ENCODE assay signal across 1 cellular context in the genomic region with DNA sequence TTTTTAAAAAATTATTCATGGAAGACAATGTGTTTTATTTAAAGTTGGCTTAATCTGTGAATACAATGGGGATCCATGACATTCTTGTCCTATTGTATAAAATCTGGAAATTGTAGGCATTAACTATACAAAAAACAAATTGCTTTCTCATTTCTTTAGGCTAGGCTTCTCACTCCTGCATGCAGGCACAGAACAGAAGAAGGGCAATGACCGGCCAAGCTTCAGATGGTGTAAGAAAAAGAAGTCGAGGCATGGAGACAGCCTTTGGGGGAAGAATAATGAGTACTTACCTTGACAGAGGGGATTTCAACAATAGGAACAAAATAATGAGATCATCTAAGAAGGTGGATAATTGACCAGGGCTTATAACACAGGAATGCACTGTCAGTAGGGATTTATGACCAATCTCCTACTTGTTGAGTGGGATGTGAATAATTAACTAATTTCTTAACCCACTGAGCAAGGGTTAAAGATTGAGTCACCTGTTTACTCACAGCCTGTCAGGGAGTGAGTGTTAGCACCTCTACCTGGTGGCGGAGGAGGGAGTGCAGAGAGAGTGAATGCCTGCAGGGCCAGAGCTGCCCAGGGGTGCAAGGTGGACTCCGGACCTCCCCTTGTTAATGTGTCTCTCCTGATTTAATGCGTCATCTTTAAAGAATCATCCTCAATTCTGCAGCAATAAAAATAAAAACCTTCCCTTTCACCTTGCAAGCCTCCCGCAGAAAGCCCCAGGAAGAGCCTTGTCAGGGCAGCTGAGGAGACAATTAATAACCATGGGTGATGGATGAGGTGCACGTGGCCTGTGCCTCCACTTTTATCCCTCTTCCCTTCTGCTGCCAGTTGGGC.
TF ChIP-seq lines count a peak whose summit lies in the region.

No MANE protein-coding gene starts in this region.

TF ChIP-seq in HepG2, 621 proteins besides CTCF, POLR2A, EP300 and RAD21 (continued from another document and continues in another):
- TF ChIP-seq SUZ12 (IDR thresholded peaks at IDR 0.05; ENCODE audit: low read depth, low read length) (no peak), TBX2 (CRISPR knock-in tag; IDR thresholded peaks at IDR 0.05; ENCODE audit: borderline replicate concordance) (peak; percentile 94), ASH2L (IDR thresholded peaks at IDR 0.05; ENCODE audit: insufficient read length, low read depth, low read length) (no peak), ARID2 (CRISPR knock-in tag; IDR thresholded peaks at IDR 0.05; ENCODE audit: borderline replicate concordance) (no peak), TARDBP (CRISPR knock-in tag; IDR thresholded peaks at IDR 0.05) (no peak), FLYWCH1 (CRISPR knock-in tag; IDR thresholded peaks at IDR 0.05) (no peak), JUNB (CRISPR knock-in tag; IDR thresholded peaks at IDR 0.05; ENCODE audit: borderline replicate concordance) (peak; percentile 75; the same call in 1 of the 2 replicates), NR3C1 (CRISPR knock-in tag; IDR thresholded peaks at IDR 0.05) (no peak), U2AF1 (optimal IDR thresholded peaks at IDR 0.05; ENCODE audit: low read depth, low read length) (no peak), KMT2B (CRISPR knock-in tag; IDR thresholded peaks at IDR 0.05) (no peak), ZNF792 (CRISPR knock-in tag; IDR thresholded peaks at IDR 0.05) (peak; percentile 61; the same call in 1 of the 2 replicates), ARID4A (CRISPR knock-in tag; IDR thresholded peaks at IDR 0.05; ENCODE audit: borderline replicate concordance) (peak; percentile 20; the same call in 1 of the 2 replicates), SIN3A (IDR thresholded peaks at IDR 0.05; ENCODE audit: borderline replicate concordance, low read depth, low read length) (no peak), BCLAF1 (IDR thresholded peaks at IDR 0.05) (no peak), ZNF207 (IDR thresholded peaks at IDR 0.05; ENCODE audit: borderline replicate concordance) (no peak), MYPOP (CRISPR knock-in tag; IDR thresholded peaks at IDR 0.05) (peak; percentile 39; the same call in 1 of the 2 replicates), NFYC (CRISPR knock-in tag; IDR thresholded peaks at IDR 0.05) (no peak), TMF1 (CRISPR knock-in tag; IDR thresholded peaks at IDR 0.05; ENCODE audit: low read depth) (no peak), PLRG1 (conservative IDR thresholded peaks at IDR 0.05) (no peak), ZNF460 (CRISPR knock-in tag; IDR thresholded peaks at IDR 0.05; ENCODE audit: borderline replicate concordance) (no peak), ATF1 (CRISPR knock-in tag; IDR thresholded peaks at IDR 0.05) (no peak), MAFK (conservative IDR thresholded peaks at IDR 0.05 in 1 of 2, IDR thresholded peaks at IDR 0.05 in 1 of 2; ENCODE audit: low read length in 2 of 2) (0 out of 4 replicates have a peak, but pooled peaks of 1 of the 2 experiments have one; percentile 3), BATF2 (CRISPR knock-in tag; IDR thresholded peaks at IDR 0.05) (no peak), MZF1 (CRISPR knock-in tag; IDR thresholded peaks at IDR 0.05; ENCODE audit: borderline replicate concordance) (no peak), ZNF703 (CRISPR knock-in tag; IDR thresholded peaks at IDR 0.05; ENCODE audit: borderline replicate concordance) (0 out of 2 replicates have a peak, but pooled peaks have one; percentile 41), ZNF746 (CRISPR knock-in tag; IDR thresholded peaks at IDR 0.05) (peak; percentile 54; the same call in 1 of the 2 replicates), POLR2AphosphoS5 (IDR thresholded peaks at IDR 0.05; ENCODE audit: low read depth, low read length) (no peak), PRMT3 (CRISPR knock-in tag; IDR thresholded peaks at IDR 0.05; ENCODE audit: borderline replicate concordance, low read depth) (no peak), STAT5B (CRISPR knock-in tag; IDR thresholded peaks at IDR 0.05) (no peak), ZMYM3 (CRISPR knock-in tag; IDR thresholded peaks at IDR 0.05) (peak; percentile 59; the same call in 1 of the 2 replicates), E2F5 (CRISPR knock-in tag; conservative IDR thresholded peaks at IDR 0.05) (no peak), ZNF747 (CRISPR knock-in tag; IDR thresholded peaks at IDR 0.05; ENCODE audit: borderline replicate concordance) (no peak), ZNF263 (CRISPR knock-in tag; IDR thresholded peaks at IDR 0.05) (0 out of 2 replicates have a peak, but pooled peaks have one; percentile 3), HNRNPK (IDR thresholded peaks at IDR 0.05; ENCODE audit: low read depth, low read length, poor library complexity, severe bottlenecking) (no peak), CBX1 (IDR thresholded peaks at IDR 0.05; ENCODE audit: low read depth) (no peak), ZBTB8A (CRISPR knock-in tag; IDR thresholded peaks at IDR 0.05; ENCODE audit: borderline replicate concordance, low read depth) (no peak), RORA (CRISPR knock-in tag; IDR thresholded peaks at IDR 0.05) (no peak), SNRNP70 (IDR thresholded peaks at IDR 0.05; ENCODE audit: low read depth, low read length) (no peak), MXI1 (IDR thresholded peaks at IDR 0.05; ENCODE audit: borderline replicate concordance, low read depth, low read length) (peak; percentile 34; the same call in 1 of the 3 replicates), SIX4 (CRISPR knock-in tag; IDR thresholded peaks at IDR 0.05) (no peak), ZSCAN22 (CRISPR knock-in tag; IDR thresholded peaks at IDR 0.05) (no peak), ATF3 (CRISPR knock-in tag; IDR thresholded peaks at IDR 0.05) (peak; percentile 87), TGIF2 (CRISPR knock-in tag; IDR thresholded peaks at IDR 0.05) (no peak), POLR2G (IDR thresholded peaks at IDR 0.05; ENCODE audit: low read depth, low read length) (no peak), ZNF282 (IDR thresholded peaks at IDR 0.05; ENCODE audit: partially characterized antibody) (no peak), TRIM24 (CRISPR knock-in tag; IDR thresholded peaks at IDR 0.05) (no peak), AKAP8 (CRISPR knock-in tag; IDR thresholded peaks at IDR 0.05) (no peak)
- TF ChIP-seq, protein P1, sequence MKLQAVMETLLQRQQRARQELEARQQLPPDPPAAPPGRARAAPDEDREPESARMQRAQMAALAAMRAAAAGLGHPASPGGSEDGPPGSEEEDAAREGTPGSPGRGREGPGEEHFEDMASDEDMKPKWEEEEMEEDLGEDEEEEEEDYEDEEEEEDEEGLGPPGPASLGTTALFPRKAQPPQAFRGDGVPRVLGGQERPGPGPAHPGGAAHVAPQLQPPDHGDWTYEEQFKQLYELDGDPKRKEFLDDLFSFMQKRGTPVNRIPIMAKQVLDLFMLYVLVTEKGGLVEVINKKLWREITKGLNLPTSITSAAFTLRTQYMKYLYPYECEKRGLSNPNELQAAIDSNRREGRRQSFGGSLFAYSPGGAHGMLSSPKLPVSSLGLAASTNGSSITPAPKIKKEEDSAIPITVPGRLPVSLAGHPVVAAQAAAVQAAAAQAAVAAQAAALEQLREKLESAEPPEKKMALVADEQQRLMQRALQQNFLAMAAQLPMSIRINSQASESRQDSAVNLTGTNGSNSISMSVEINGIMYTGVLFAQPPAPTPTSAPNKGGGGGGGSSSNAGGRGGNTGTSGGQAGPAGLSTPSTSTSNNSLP (IDR thresholded peaks at IDR 0.05; ENCODE audit: low read depth, low read length), result peak; percentile 93
- TF ChIP-seq, protein P2, sequence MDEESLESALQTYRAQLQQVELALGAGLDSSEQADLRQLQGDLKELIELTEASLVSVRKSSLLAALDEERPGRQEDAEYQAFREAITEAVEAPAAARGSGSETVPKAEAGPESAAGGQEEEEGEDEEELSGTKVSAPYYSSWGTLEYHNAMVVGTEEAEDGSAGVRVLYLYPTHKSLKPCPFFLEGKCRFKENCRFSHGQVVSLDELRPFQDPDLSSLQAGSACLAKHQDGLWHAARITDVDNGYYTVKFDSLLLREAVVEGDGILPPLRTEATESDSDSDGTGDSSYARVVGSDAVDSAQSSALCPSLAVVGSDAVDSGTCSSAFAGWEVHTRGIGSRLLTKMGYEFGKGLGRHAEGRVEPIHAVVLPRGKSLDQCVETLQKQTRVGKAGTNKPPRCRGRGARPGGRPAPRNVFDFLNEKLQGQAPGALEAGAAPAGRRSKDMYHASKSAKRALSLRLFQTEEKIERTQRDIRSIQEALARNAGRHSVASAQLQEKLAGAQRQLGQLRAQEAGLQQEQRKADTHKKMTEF (CRISPR knock-in tag; IDR thresholded peaks at IDR 0.05), result peak; percentile 44; the same call in 1 of the 2 replicates
- TF ChIP-seq, protein P3, sequence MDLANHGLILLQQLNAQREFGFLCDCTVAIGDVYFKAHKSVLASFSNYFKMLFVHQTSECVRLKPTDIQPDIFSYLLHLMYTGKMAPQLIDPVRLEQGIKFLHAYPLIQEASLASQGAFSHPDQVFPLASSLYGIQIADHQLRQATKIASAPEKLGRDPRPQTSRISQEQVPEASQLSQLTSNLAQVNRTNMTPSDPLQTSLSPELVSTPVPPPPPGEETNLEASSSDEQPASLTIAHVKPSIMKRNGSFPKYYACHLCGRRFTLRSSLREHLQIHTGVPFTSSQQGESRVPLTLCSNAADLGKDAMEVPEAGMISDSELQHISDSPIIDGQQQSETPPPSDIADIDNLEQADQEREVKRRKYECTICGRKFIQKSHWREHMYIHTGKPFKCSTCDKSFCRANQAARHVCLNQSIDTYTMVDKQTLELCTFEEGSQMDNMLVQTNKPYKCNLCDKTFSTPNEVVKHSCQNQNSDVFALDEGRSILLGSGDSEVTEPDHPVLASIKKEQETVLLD (CRISPR knock-in tag; IDR thresholded peaks at IDR 0.05; ENCODE audit: low read depth), result no peak
